ENCODE assay signal across 9 cellular contexts in genomic region chr22:37640591-37641250, GRCh38. TPM values are rescaled to one million over a fixed set of nuclear protein-coding genes. Genes with fewer than 3 reads are reported as not detected.
DNase-seq lines count a peak whose midpoint lies in the region; ATAC-seq and TF ChIP-seq lines count a peak whose summit lies in the region.
"Had no signal": no experiment of that assay in that cellular context is flagged by ENCODE, and none has a peak within 500 bp of the region (broad histone marks: within the 10 kb centered on the region; RNA-seq: fewer than 3 reads in every experiment).

No MANE protein-coding gene starts in this region.

- BruUV-seq in IMR-90 (replicated peaks; lab: Mats Ljungman, UMichigan) (no TSS peak), mammary epithelial cell (replicated peaks; lab: Mats Ljungman, UMichigan) (no TSS peak)

- H3K23ac ChIP-seq in IMR-90 (ENCODE audit: low read depth, low read length): peak overlapping the region; percentile 95; the same call in 1 of the 2 replicates

- H3K4me2 ChIP-seq in IMR-90 (ENCODE audit: low read depth, low read length) (peak overlapping the region; percentile 99), mammary epithelial cell (ENCODE audit: insufficient read depth, low read depth, low read length) (peak overlapping the region; percentile 95)

- peak overlapping the region; percentile 28 for H2BK5ac ChIP-seq in IMR-90 (ENCODE audit: low read depth, low read length, poor library complexity, severe bottlenecking)

- H2BK15ac ChIP-seq in IMR-90 (ENCODE audit: low read depth, low read length): peak overlapping the region; percentile 4; the same call in 1 of the 3 replicates

- H3K79me2 ChIP-seq in mammary epithelial cell (ENCODE audit: insufficient read depth, low read length): peaks cover 30% of the 10 kb centered on the region

- H3K4me1 ChIP-seq in IMR-90 (ENCODE audit: control insufficient read depth, insufficient read depth, low read length) (peaks cover 25% of the 10 kb centered on the region), mammary epithelial cell (ENCODE audit: insufficient read depth, low read length) (peaks cover 23% of the 10 kb centered on the region), mucosa of stomach (ENCODE audit: control insufficient read depth, insufficient read depth, low read length) (peaks cover 56% of the 10 kb centered on the region)

- peak overlapping the region; percentile 79 for H3K4ac ChIP-seq in IMR-90 (ENCODE audit: low read depth, low read length)

- no peak for TF ChIP-seq RAD21 in IMR-90 (IDR thresholded peaks at IDR 0.05; ENCODE audit: low read length)

- no peak overlapping the region for H2BK20ac ChIP-seq in IMR-90 (ENCODE audit: low read depth, low read length)

- H2AK9ac ChIP-seq in IMR-90 (replicated peaks; ENCODE audit: low read depth, low read length, poor library complexity): peak overlapping the region; percentile 74

- TF ChIP-seq POLR2A in IMR-90 (IDR thresholded peaks at IDR 0.05; ENCODE audit: low read depth, low read length): no peak

- peak overlapping the region; percentile 42 for H2AK5ac ChIP-seq in IMR-90 (ENCODE audit: low read depth, low read length)

- H3K36me3 ChIP-seq in IMR-90 (ENCODE audit: control insufficient read depth, insufficient read depth, low read length) (peaks cover 25% of the 10 kb centered on the region), mammary epithelial cell (ENCODE audit: insufficient read depth, low read length) (peaks cover 9% of the 10 kb centered on the region), mucosa of stomach (ENCODE audit: control insufficient read depth, insufficient read depth, low read length) (peaks cover 5% of the 10 kb centered on the region)

- peak overlapping the region; percentile 4; the same call in 1 of the 2 replicates for H3K18ac ChIP-seq in IMR-90 (ENCODE audit: low read depth, low read length)

- peaks cover 0 to 71% of the 10 kb centered on the region in 2 experiments; a peak in 3 of 4 replicates for H3K79me1 ChIP-seq in IMR-90 (ENCODE audit: low read depth in 1 of 2, low read length in 2 of 2)

- H4K20me1 ChIP-seq in IMR-90 (ENCODE audit: insufficient read depth, low read length) (peaks cover 9% of the 10 kb centered on the region), mammary epithelial cell (ENCODE audit: insufficient read depth, low read length) (no peaks in the 10 kb centered on the region)

- H4K5ac ChIP-seq in IMR-90 (ENCODE audit: low read depth, low read length): peak overlapping the region; percentile 45; the same call in 1 of the 2 replicates

- dilution Hi-C loops in IMR-90 (cut with HindIII; ENCODE audit: low sequenced_read_pairs, unreplicated experiment) (no loop called here), mammary epithelial cell (cut with HindIII; ENCODE audit: low sequenced_read_pairs) (loop anchor here (5.0 kb wide), 4 partner anchors 38 to 107 kb away; partner anchors contain the start of gene CDC42EP1)

- H4K91ac ChIP-seq in IMR-90 (ENCODE audit: insufficient read depth, low read depth, low read length): peak overlapping the region; percentile 63

- no peak for DNase-seq in AG09309 (ENCODE audit: low read depth)
- DNase-seq in IMR-90: no peak
- peak; percentile 64 for DNase-seq in mammary epithelial cell
- no peak for DNase-seq in anterior cingulate cortex (lab: John Stamatoyannopoulos, UW)
- no peak for DNase-seq in G401 (ENCODE audit: low spot score)
- DNase-seq in NCI-H2227 treated with DMSO at 0.1 percent for 48 hours (lab: John Stamatoyannopoulos, UW): no peak

- H3K9me3 ChIP-seq in IMR-90 (ENCODE audit: control insufficient read depth, insufficient read depth, low read length) (no peaks in the 10 kb centered on the region), mammary epithelial cell (replicated peaks; ENCODE audit: insufficient read depth, low read length) (no peaks in the 10 kb centered on the region), mucosa of stomach (ENCODE audit: control insufficient read depth, low read length) (no peaks in the 10 kb centered on the region)

- TF ChIP-seq CTCF in AG09309 (IDR thresholded peaks at IDR 0.05; ENCODE audit: control insufficient read depth, insufficient read depth, low read depth, low read length, missing control alignments): no peak
- no peak for TF ChIP-seq CTCF in IMR-90 (conservative IDR thresholded peaks at IDR 0.05; ENCODE audit: low read depth, low read length)
- TF ChIP-seq CTCF in mammary epithelial cell (conservative IDR thresholded peaks at IDR 0.05 in 1 of 2, IDR thresholded peaks at IDR 0.05 in 1 of 2; ENCODE audit: extremely low read depth in 1 of 2, insufficient read depth in 1 of 2, low read depth in 1 of 2, low read length in 2 of 2): no peak

- WGBS in IMR-90 (ENCODE audit: extremely low coverage in 2 of 2, insufficient read length in 1 of 2), 2 experiments: no CpG with 5 or more reads among the region's 16 CpGs
- WGBS in mammary epithelial cell (ENCODE audit: low coverage, missing lambda C conversion rate): 3% methylated on average over 5 of the region's 16 CpGs

- in situ Hi-C loops in IMR-90 (cut with MboI; ENCODE audit: low sequenced_read_pairs) (loop anchor here (5.0 kb wide), 1 partner anchor 152 kb away; no protein-coding TSS in a partner anchor), mammary epithelial cell (cut with MboI; ENCODE audit: low sequenced_read_pairs in 2 of 2) (loop anchor here in 1 of 2 donors (5.0 to 10.0 kb wide), 2 partner anchors 42 to 144 kb away; no protein-coding TSS in a partner anchor), G401 (cut with HindIII; ENCODE audit: low sequenced_read_pairs) (no loop called here)

- CTCF ChIA-PET in IMR-90 (lab: Yijun Ruan, JAX) (no interaction called here), mammary epithelial cell (lab: Charles Lee; ENCODE audit: low non-redundant PET) (no interaction called here)

- H3K27ac ChIP-seq in IMR-90 (ENCODE audit: insufficient read depth, low read length) (peak overlapping the region; percentile 14), mammary epithelial cell (ENCODE audit: insufficient read depth, low read depth, low read length) (peak overlapping the region; percentile 22)

- POLR2A ChIA-PET in IMR-90 (lab: Charles Lee; ENCODE audit: unreplicated experiment): interaction anchor here (1.4 kb wide), 1 partner anchor 41 kb away, joined by 15 read pairs; no protein-coding TSS in a partner anchor

- intact Hi-C loops in IMR-90 (cut with micrococcal nuclease): loop anchor here (5.0 kb wide), 1 partner anchor 97 kb away; no protein-coding TSS in a partner anchor
- intact Hi-C loops in mammary epithelial cell (cut with micrococcal nuclease): no loop called here

- no peak overlapping the region for H3K56ac ChIP-seq in IMR-90 (ENCODE audit: extremely low read depth, insufficient read depth, low read length)

- peak overlapping the region in 1 of 2 experiments; percentile 40; a peak in 2 of 4 replicates for H4K8ac ChIP-seq in IMR-90 (ENCODE audit: low read depth in 2 of 2, low read length in 2 of 2)

- H3K14ac ChIP-seq in IMR-90 (replicated peaks; ENCODE audit: low read depth, low read length): peak overlapping the region; percentile 83

- no peak for ATAC-seq in IMR-90 (ENCODE audit: low read depth)
- ATAC-seq in HG03095 (IDR thresholded peaks at IDR 0.05; ENCODE audit: unreplicated experiment): no peak

- H3K9me1 ChIP-seq in IMR-90 (ENCODE audit: insufficient read depth, low read length): no peaks in the 10 kb centered on the region

- H3K27me3 ChIP-seq in IMR-90 (ENCODE audit: control insufficient read depth, insufficient read depth, low read length) (no peaks in the 10 kb centered on the region), mammary epithelial cell (ENCODE audit: insufficient read depth, low read length) (no peaks in the 10 kb centered on the region), mucosa of stomach (ENCODE audit: control insufficient read depth, insufficient read depth, low read length) (no peaks in the 10 kb centered on the region)

- peak overlapping the region; percentile 62 for H3K4me3 ChIP-seq in AG09309 (ENCODE audit: control insufficient read depth, low read depth, low read length)
- peak overlapping the region; percentile 95 for H3K4me3 ChIP-seq in IMR-90 (ENCODE audit: insufficient read depth, low read depth, low read length)
- peak overlapping the region; percentile 76 to 88 (median 78) for H3K4me3 ChIP-seq in mammary epithelial cell (replicated peaks in 1 of 3; ENCODE audit: insufficient read depth in 1 of 3, low read depth in 2 of 3, low read length in 3 of 3)
- H3K4me3 ChIP-seq in mucosa of stomach (ENCODE audit: low read length): no peak overlapping the region

- H3K9ac ChIP-seq in IMR-90 (ENCODE audit: low read depth, low read length) (peak overlapping the region; percentile 87), mammary epithelial cell (ENCODE audit: insufficient read depth, low read length) (peak overlapping the region; percentile 46), mucosa of stomach (ENCODE audit: low read length) (peak overlapping the region; percentile 60)

- peak overlapping the region; percentile 60 for H2AFZ ChIP-seq in IMR-90 (replicated peaks; ENCODE audit: low read length, poor library complexity)
- peak overlapping the region; percentile 14 for H2AFZ ChIP-seq in mammary epithelial cell (ENCODE audit: low read depth, low read length)

- 0 out of 2 replicates have a peak overlapping the region, but pooled peaks have one; percentile 38 for H2BK120ac ChIP-seq in IMR-90 (ENCODE audit: low read depth, low read length)

RNA-seq across cellular contexts. Expression of gene SH3BP1, which starts 1.3 kb away (rescaled TPM):
- total RNA-seq in IMR-90 (2012; rRNA removed) (8.8 and 10.8 TPM in 2 replicates), mammary epithelial cell (10 to 100 TPM; 28.2 to 65.9 TPM)
- polyA plus RNA-seq in IMR-90 (2012; rRNA removed) (30.0 and 33.3 TPM in 2 replicates), mammary epithelial cell (43.7 TPM)
- 11.6 and 27.3 TPM in 2 replicates for polyA plus RNA-seq in IMR-90 (2012; cell fraction: cytosol; rRNA removed)
- polyA plus RNA-seq in IMR-90 (2012; cell fraction: nucleus; rRNA removed; ENCODE audit: low replicate concordance): 67.7 and 113 TPM in 2 replicates
- polyA minus RNA-seq in mammary epithelial cell: 77.9 TPM
- total RNA-seq in G401 (2014; rRNA removed; shearing (Covaris generic)): 13.2 and 21.9 TPM in 2 replicates

RNA-seq across cellular contexts. Expression of gene PDXP, which starts 17.8 kb away (rescaled TPM):
- total RNA-seq in IMR-90 (2012; rRNA removed): 5.4 and 5.6 TPM in 2 replicates
- 24.1 and 26.5 TPM in 2 replicates for polyA plus RNA-seq in IMR-90 (2012; rRNA removed)
- 17.9 and 18.9 TPM in 2 replicates for polyA plus RNA-seq in IMR-90 (2012; cell fraction: cytosol; rRNA removed)
- 4.8 and 10.9 TPM in 2 replicates for polyA plus RNA-seq in IMR-90 (2012; cell fraction: nucleus; rRNA removed; ENCODE audit: low replicate concordance)
- 1 to 10 TPM; 5.8 to 6.9 TPM for total RNA-seq in mammary epithelial cell
- polyA plus RNA-seq in mammary epithelial cell: 19.4 TPM
- polyA minus RNA-seq in mammary epithelial cell: 10.4 TPM
- 49.0 and 62.3 TPM in 2 replicates for total RNA-seq in G401 (2014; rRNA removed; shearing (Covaris generic))

RNA-seq across cellular contexts. Expression of gene GGA1, which starts 32.1 kb away (rescaled TPM):
- total RNA-seq in IMR-90 (2012; rRNA removed) (17.2 and 19.7 TPM in 2 replicates), mammary epithelial cell (10 to 100 TPM; 33.8 to 60.2 TPM)
- polyA plus RNA-seq in IMR-90 (2012; rRNA removed) (48.5 and 50.4 TPM in 2 replicates), mammary epithelial cell (26.7 TPM)
- polyA plus RNA-seq in IMR-90 (2012; cell fraction: cytosol; rRNA removed): 17.9 and 26.5 TPM in 2 replicates
- polyA plus RNA-seq in IMR-90 (2012; cell fraction: nucleus; rRNA removed; ENCODE audit: low replicate concordance): 243 and 309 TPM in 2 replicates
- polyA minus RNA-seq in mammary epithelial cell: 56.2 TPM
- total RNA-seq in G401 (2014; rRNA removed; shearing (Covaris generic)): 42.0 and 42.5 TPM in 2 replicates

RNA-seq across cellular contexts. Expression of gene LGALS1, which starts 34.7 kb away (rescaled TPM):
- total RNA-seq in IMR-90 (2012; rRNA removed) (9,081 and 15,383 TPM in 2 replicates), mammary epithelial cell (1,000 to 10,000 TPM; 2,888 to 3,171 TPM)
- polyA plus RNA-seq in IMR-90 (2012; rRNA removed) (11,896 and 18,749 TPM in 2 replicates), mammary epithelial cell (6,743 TPM)
- 53,551 and 65,152 TPM in 2 replicates for polyA plus RNA-seq in IMR-90 (2012; cell fraction: cytosol; rRNA removed)
- 5,542 and 13,774 TPM in 2 replicates for polyA plus RNA-seq in IMR-90 (2012; cell fraction: nucleus; rRNA removed; ENCODE audit: low replicate concordance)
- polyA minus RNA-seq in mammary epithelial cell: 4,799 TPM
- total RNA-seq in G401 (2014; rRNA removed; shearing (Covaris generic)): 435 and 601 TPM in 2 replicates
- polyA plus RNA-seq: neural cell had no signal

RNA-seq across cellular contexts. Expression of gene NOL12, which starts 45.4 kb away (rescaled TPM):
- total RNA-seq in IMR-90 (2012; rRNA removed) (16.0 and 29.7 TPM in 2 replicates), mammary epithelial cell (10 to 100 TPM in 1 of 2 donors, 1 to 10 TPM in 1; 8.0 to 32.4 TPM)
- polyA plus RNA-seq in IMR-90 (2012; rRNA removed) (25.6 and 25.7 TPM in 2 replicates), mammary epithelial cell (21.2 TPM)
- 23.2 and 28.5 TPM in 2 replicates for polyA plus RNA-seq in IMR-90 (2012; cell fraction: cytosol; rRNA removed)
- 44.8 and 73.3 TPM in 2 replicates for polyA plus RNA-seq in IMR-90 (2012; cell fraction: nucleus; rRNA removed; ENCODE audit: low replicate concordance)
- polyA minus RNA-seq in mammary epithelial cell: 11.9 TPM
- total RNA-seq in G401 (2014; rRNA removed; shearing (Covaris generic)): 30.2 and 44.8 TPM in 2 replicates
